Comparison of ENCODE assay signal across 8 cellular contexts in the genomic region with DNA sequence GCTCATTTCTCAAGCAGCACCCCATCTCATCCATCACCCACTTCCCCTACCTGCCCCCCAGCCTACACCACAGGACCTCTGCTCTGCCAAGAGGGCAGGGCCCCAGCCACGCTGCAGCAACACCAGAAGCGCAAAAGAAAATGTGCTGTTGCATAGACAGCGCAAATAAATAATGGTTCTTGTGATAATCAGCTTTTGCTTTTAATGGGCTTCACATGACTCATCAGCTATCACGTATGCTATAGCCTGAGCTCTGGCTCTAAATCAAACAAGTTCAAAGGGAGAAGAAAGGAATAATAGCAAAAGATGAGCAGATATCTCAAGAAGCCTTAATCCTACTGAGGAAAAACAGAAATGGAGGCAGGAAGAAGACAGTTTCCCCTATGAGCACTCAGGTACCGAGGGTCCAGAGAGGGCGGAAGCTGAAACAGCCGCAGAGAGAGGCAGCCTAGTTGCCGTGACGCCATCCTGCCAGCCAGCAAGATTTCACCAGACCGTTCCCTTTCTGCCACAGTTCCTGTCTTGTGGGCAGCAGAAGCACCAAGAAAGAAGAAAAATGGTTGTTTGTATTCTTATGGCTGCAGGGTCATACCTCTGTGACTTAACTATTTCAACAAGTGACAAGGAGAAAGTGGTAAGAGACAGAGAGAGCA. TPM values are rescaled to one million over a fixed set of nuclear protein-coding genes. Genes with fewer than 3 reads are reported as not detected.
DNase-seq lines count a peak whose midpoint lies in the region; ATAC-seq lines count a peak whose summit lies in the region.

No MANE protein-coding gene starts in this region.

- peak overlapping the region; percentile 96 for H3K27ac Mint-ChIP-seq in activated T-helper 1 cell treated with anti-CD3 and anti-CD28 coated beads, Interleukin-12 subunit alpha, Interleukin-12 subunit beta, Interleukin-2, Interleukin-4 antibody, amounts not matched to agents 30 ng/mL and 10 ng/mL and 1 ng/mL, durations not matched to agents 14 hours and 24 hours and 36 hours
- peak overlapping the region; percentile 95 to 99 (median 98) for H3K27ac Mint-ChIP-seq in immature natural killer cell
- H3K27ac Mint-ChIP-seq in stimulated activated naive B cell treated with anti-CD40 and anti-IgM and Interleukin-4, amounts not matched to agents 10 μg/mL and 1 μg/mL and 100 μg/mL, for 72 hours: peak overlapping the region; percentile 92

- H3K4me1 Mint-ChIP-seq in activated T-helper 1 cell treated with anti-CD3 and anti-CD28 coated beads, Interleukin-12 subunit alpha, Interleukin-12 subunit beta, Interleukin-2, Interleukin-4 antibody, amounts not matched to agents 30 ng/mL and 10 ng/mL and 1 ng/mL, durations not matched to agents 14 hours and 24 hours and 36 hours (ENCODE audit: low read depth): peaks cover 78% of the 10 kb centered on the region
- H3K4me1 Mint-ChIP-seq in immature natural killer cell: peaks cover 80 to 91% of the 10 kb centered on the region in 2 donors
- peaks cover 20 to 52% of the 10 kb centered on the region in 2 donors for H3K4me1 Mint-ChIP-seq in stimulated activated naive B cell treated with anti-CD40 and anti-IgM and Interleukin-4, amounts not matched to agents 10 μg/mL and 1 μg/mL and 100 μg/mL, for 72 hours

- no peaks in the 10 kb centered on the region for H3K27me3 Mint-ChIP-seq in activated T-helper 1 cell treated with anti-CD3 and anti-CD28 coated beads, Interleukin-12 subunit alpha, Interleukin-12 subunit beta, Interleukin-2, Interleukin-4 antibody, amounts not matched to agents 30 ng/mL and 10 ng/mL and 1 ng/mL, durations not matched to agents 14 hours and 24 hours and 36 hours (ENCODE audit: insufficient read depth)
- H3K27me3 Mint-ChIP-seq in immature natural killer cell (ENCODE audit: low read depth in 3 of 3): peaks cover 2 to 9% (median 3%) of the 10 kb centered on the region in 3 donors
- H3K27me3 Mint-ChIP-seq in stimulated activated naive B cell treated with anti-CD40 and anti-IgM and Interleukin-4, amounts not matched to agents 10 μg/mL and 1 μg/mL and 100 μg/mL, for 72 hours: no peaks in the 10 kb centered on the region

- peak; percentile 71 for DNase-seq in GDM1 (lab: John Stamatoyannopoulos, UW)
- peak; percentile 59 for DNase-seq in NCI-H69 (lab: John Stamatoyannopoulos, UW)
- DNase-seq in activated T-helper 1 cell treated with anti-CD3 and anti-CD28 coated beads, Interleukin-12 subunit alpha, Interleukin-12 subunit beta, Interleukin-2, Interleukin-4 antibody, amounts not matched to agents 30 ng/mL and 10 ng/mL and 1 ng/mL, durations not matched to agents 14 hours and 24 hours and 36 hours (ENCODE audit: low spot score): peak; percentile 57
- peak; percentile 83 to 87 (median 86) for DNase-seq in immature natural killer cell
- DNase-seq in stimulated activated naive B cell treated with anti-CD40 and anti-IgM and Interleukin-4, amounts not matched to agents 10 μg/mL and 1 μg/mL and 100 μg/mL, for 72 hours: peak; percentile 50
- DNase-seq in SK-N-DZ (ENCODE audit: low spot score): no peak
- DNase-seq in HuH-7.5 (ENCODE audit: low spot score): no peak

- intact Hi-C loops in activated T-helper 1 cell treated with anti-CD3 and anti-CD28 coated beads, Interleukin-12 subunit alpha, Interleukin-12 subunit beta, Interleukin-2, Interleukin-4 antibody, amounts not matched to agents 30 ng/mL and 10 ng/mL and 1 ng/mL, durations not matched to agents 14 hours and 24 hours and 36 hours (cut with micrococcal nuclease): loop anchor here (1.0 to 2.0 kb wide), 4 partner anchors 10 to 15 kb away; no protein-coding TSS in a partner anchor

- H3K9me3 Mint-ChIP-seq in activated T-helper 1 cell treated with anti-CD3 and anti-CD28 coated beads, Interleukin-12 subunit alpha, Interleukin-12 subunit beta, Interleukin-2, Interleukin-4 antibody, amounts not matched to agents 30 ng/mL and 10 ng/mL and 1 ng/mL, durations not matched to agents 14 hours and 24 hours and 36 hours: no peaks in the 10 kb centered on the region
- no peaks in the 10 kb centered on the region for H3K9me3 Mint-ChIP-seq in immature natural killer cell
- no peaks in the 10 kb centered on the region for H3K9me3 Mint-ChIP-seq in stimulated activated naive B cell treated with anti-CD40 and anti-IgM and Interleukin-4, amounts not matched to agents 10 μg/mL and 1 μg/mL and 100 μg/mL, for 72 hours

- peak overlapping the region; percentile 72 for H3K4me3 Mint-ChIP-seq in activated T-helper 1 cell treated with anti-CD3 and anti-CD28 coated beads, Interleukin-12 subunit alpha, Interleukin-12 subunit beta, Interleukin-2, Interleukin-4 antibody, amounts not matched to agents 30 ng/mL and 10 ng/mL and 1 ng/mL, durations not matched to agents 14 hours and 24 hours and 36 hours
- H3K4me3 Mint-ChIP-seq in immature natural killer cell: peak overlapping the region; percentile 71 to 88 (median 82)
- peak overlapping the region; percentile 74 to 81 for H3K4me3 Mint-ChIP-seq in stimulated activated naive B cell treated with anti-CD40 and anti-IgM and Interleukin-4, amounts not matched to agents 10 μg/mL and 1 μg/mL and 100 μg/mL, for 72 hours

- peak; percentile 89 for ATAC-seq in HG02571 (IDR thresholded peaks at IDR 0.05; ENCODE audit: unreplicated experiment)
- ATAC-seq in stimulated activated naive B cell treated with anti-CD40 and anti-IgM and Interleukin-4, amounts not matched to agents 10 μg/mL and 1 μg/mL and 100 μg/mL, for 72 hours (replicated peaks): peak; percentile 99

- H3K36me3 Mint-ChIP-seq in activated T-helper 1 cell treated with anti-CD3 and anti-CD28 coated beads, Interleukin-12 subunit alpha, Interleukin-12 subunit beta, Interleukin-2, Interleukin-4 antibody, amounts not matched to agents 30 ng/mL and 10 ng/mL and 1 ng/mL, durations not matched to agents 14 hours and 24 hours and 36 hours (ENCODE audit: low read depth): peaks cover 50% of the 10 kb centered on the region
- H3K36me3 Mint-ChIP-seq in immature natural killer cell: peaks cover 5 to 19% (median 12%) of the 10 kb centered on the region in 3 donors
- peaks cover 24 to 48% of the 10 kb centered on the region in 2 donors for H3K36me3 Mint-ChIP-seq in stimulated activated naive B cell treated with anti-CD40 and anti-IgM and Interleukin-4, amounts not matched to agents 10 μg/mL and 1 μg/mL and 100 μg/mL, for 72 hours

RNA-seq across cellular contexts. Expression of a gene that starts 22.1 kb away (rescaled TPM):
- total RNA-seq in activated T-helper 1 cell treated with anti-CD3 and anti-CD28 coated beads, Interleukin-12 subunit alpha, Interleukin-12 subunit beta, Interleukin-2, Interleukin-4 antibody, amounts not matched to agents 30 ng/mL and 10 ng/mL and 1 ng/mL, durations not matched to agents 14 hours and 24 hours and 36 hours: 98.6 and 100 TPM in 2 replicates
- polyA plus RNA-seq in immature natural killer cell: 100 to 1,000 TPM in 2 of 3 donors, 10 to 100 TPM in 1; 99.6 to 157 (median 150) TPM
- 1.1 and 1.2 TPM in 2 replicates for polyA plus RNA-seq in SK-N-DZ (2014; cell fraction: cytosol; rRNA removed)
- 0.84 and 2.1 TPM in 2 replicates for polyA plus RNA-seq in SK-N-DZ (2014; cell fraction: nucleus; rRNA removed)

RNA-seq across cellular contexts. Expression of a gene that starts 51.4 kb away (rescaled TPM):
- total RNA-seq in activated T-helper 1 cell treated with anti-CD3 and anti-CD28 coated beads, Interleukin-12 subunit alpha, Interleukin-12 subunit beta, Interleukin-2, Interleukin-4 antibody, amounts not matched to agents 30 ng/mL and 10 ng/mL and 1 ng/mL, durations not matched to agents 14 hours and 24 hours and 36 hours: 10.3 and 11.8 TPM in 2 replicates
- polyA plus RNA-seq in immature natural killer cell: 10 to 100 TPM; 26.2 to 46.7 (median 34.9) TPM
- 24.2 and 41.7 TPM in 2 replicates for polyA plus RNA-seq in SK-N-DZ (2014; cell fraction: cytosol; rRNA removed)
- 6.5 and 36.2 TPM in 2 replicates for polyA plus RNA-seq in SK-N-DZ (2014; cell fraction: nucleus; rRNA removed)

RNA-seq across cellular contexts. Expression of a gene that starts 51.5 kb away (rescaled TPM):
- total RNA-seq in activated T-helper 1 cell treated with anti-CD3 and anti-CD28 coated beads, Interleukin-12 subunit alpha, Interleukin-12 subunit beta, Interleukin-2, Interleukin-4 antibody, amounts not matched to agents 30 ng/mL and 10 ng/mL and 1 ng/mL, durations not matched to agents 14 hours and 24 hours and 36 hours: 14.0 and 19.9 TPM in 2 replicates
- polyA plus RNA-seq in immature natural killer cell: 10 to 100 TPM in 2 of 3 donors, 1 to 10 TPM in 1; 5.9 to 28.4 (median 19.7) TPM
- polyA plus RNA-seq in SK-N-DZ (2014; cell fraction: cytosol; rRNA removed): 4.8 and 7.1 TPM in 2 replicates
- polyA plus RNA-seq in SK-N-DZ (2014; cell fraction: nucleus; rRNA removed): 9.8 and 12.9 TPM in 2 replicates

Comparison
In these comparisons a context has a peak if more than half of its experiments do, and no peak if none do; other contexts are left out.
1. DNase-seq: peak in GDM1 (single experiment), NCI-H69 (single experiment), activated T-helper 1 cell treated with anti-CD3 and anti-CD28 coated beads, Interleukin-12 subunit alpha, Interleukin-12 subunit beta, Interleukin-2, Interleukin-4 antibody, amounts not matched to agents 30 ng/mL and 10 ng/mL and 1 ng/mL, durations not matched to agents 14 hours and 24 hours and 36 hours (single experiment), immature natural killer cell (3 of 3) and stimulated activated naive B cell treated with anti-CD40 and anti-IgM and Interleukin-4, amounts not matched to agents 10 μg/mL and 1 μg/mL and 100 μg/mL, for 72 hours (single experiment); none in SK-N-DZ (single experiment) and HuH-7.5 (single experiment).
2. Peak in every context shown above with its lines, with median percentiles within 50 percentile points of each other: H3K27ac Mint-ChIP-seq and H3K4me3 Mint-ChIP-seq.